Comparison of ENCODE assay signal across 8 cellular contexts in the genomic region with DNA sequence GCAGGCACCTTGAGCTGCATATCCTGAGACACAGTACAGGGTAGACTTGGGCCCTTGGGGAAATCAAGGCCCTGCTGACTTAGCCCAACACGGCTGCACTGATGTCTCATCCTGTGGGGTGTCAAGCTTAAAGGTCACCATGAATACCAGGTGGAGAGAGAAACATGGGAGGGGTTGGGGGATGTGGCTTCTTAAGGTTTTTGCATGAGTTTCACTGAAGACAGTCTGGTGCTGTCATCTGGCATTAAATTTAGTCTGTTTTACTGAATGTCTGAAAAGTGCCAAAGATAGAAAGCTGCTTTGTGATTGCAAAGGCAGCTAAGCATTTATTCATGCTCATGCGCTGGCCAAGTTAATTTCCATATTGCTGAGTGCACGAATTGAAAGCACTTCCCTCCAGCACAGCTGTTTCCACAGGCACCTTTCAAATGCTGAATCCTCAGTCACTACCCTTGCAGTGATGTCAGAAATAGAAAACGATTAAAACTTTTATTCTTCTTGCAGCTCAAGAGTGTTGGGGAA.
DNase-seq lines count a peak whose midpoint lies in the region; ATAC-seq lines count a peak whose summit lies in the region.

No MANE protein-coding gene starts in this region.

- DNase-seq in activated T-cell treated with anti-CD3 and anti-CD28 coated beads for 24 hours (ENCODE audit: low read depth) = peak; percentile 26
- no peak for DNase-seq in activated T-cell treated with anti-CD3 and anti-CD28 coated beads, Interleukin-2, amount 50 U/mL, for 1 hour
- DNase-seq in activated CD4-positive, alpha-beta T cell treated with anti-CD3 and anti-CD28 coated beads, Interleukin-2, amount 50 U/mL, for 48 hours = peak; percentile 35 to 42
- DNase-seq in left colon = no peak
- no peak for DNase-seq in NCI-H2196 treated with DMSO at 0.1 percent for 48 hours (lab: John Stamatoyannopoulos, UW; ENCODE audit: unreplicated experiment)
- DNase-seq in H7 = no peak
- DNase-seq in NCI-H2227 (lab: John Stamatoyannopoulos, UW; ENCODE audit: unreplicated experiment) = no peak

- H3K27me3 ChIP-seq in H7 (ENCODE audit: control insufficient read depth, insufficient read depth, low read length) = no peaks in the 10 kb centered on the region

- intact Hi-C loops in left colon (cut with DNase I, micrococcal nuclease) = no loop called here

- no peak overlapping the region for H3K4me3 ChIP-seq in H7 (ENCODE audit: insufficient read depth, low read depth, low read length)

- ATAC-seq in HG03025 (IDR thresholded peaks at IDR 0.05; ENCODE audit: low FRiP score, unreplicated experiment) = peak; percentile 86
- peak; percentile 20 for ATAC-seq in left colon

- no peaks in the 10 kb centered on the region for H3K36me3 ChIP-seq in H7 (replicated peaks; ENCODE audit: control insufficient read depth, insufficient read depth, low read length)

Comparison
In these comparisons a context has a peak if more than half of its experiments do, and no peak if none do; other contexts are left out.
1. DNase-seq: peak in activated T-cell treated with anti-CD3 and anti-CD28 coated beads for 24 hours (single experiment) and activated CD4-positive, alpha-beta T cell treated with anti-CD3 and anti-CD28 coated beads, Interleukin-2, amount 50 U/mL, for 48 hours (2 of 2); none in activated T-cell treated with anti-CD3 and anti-CD28 coated beads, Interleukin-2, amount 50 U/mL, for 1 hour (single experiment), left colon (0 of 2), NCI-H2196 treated with DMSO at 0.1 percent for 48 hours (single experiment), H7 (single experiment) and NCI-H2227 (single experiment).